17 cellular contexts compared by ENCODE assay signal in genomic region chrX:40987413-40987812, GRCh38.
"Had no signal": no experiment of that assay in that cellular context is flagged by ENCODE, and none has a peak within 500 bp of the region (broad histone marks: within the 10 kb centered on the region; RNA-seq: fewer than 3 reads in every experiment).

No MANE protein-coding gene starts in this region.

- H3K36me3 ChIP-seq: colonic mucosa, esophagus muscularis mucosa, gastrocnemius medialis, spleen, tibial nerve, upper lobe of right lung had no signal

- DNase-seq: colonic mucosa; dermis blood vessel endothelial cell; gastrocnemius medialis; glutamatergic neuron; kidney glomerular epithelial cell; naive thymus-derived CD8-positive, alpha-beta T cell; posterior cingulate gyrus; spleen; stimulated activated CD4-positive, alpha-beta T cell treated with anti-CD3 and anti-CD28 coated beads, Interleukin-15, amount 100 ng/mL, for 24 hours; stimulated activated CD4-positive, alpha-beta T cell treated with anti-CD3 and anti-CD28 coated beads, Interleukin-1b, Interleukin-23, amount 100 ng/mL, for 48 hours; stimulated activated CD4-positive, alpha-beta T cell treated with anti-CD3 and anti-CD28 coated beads, Interleukin-4, amount 100 ng/mL, for 4 hours; stimulated activated naive B cell treated with anti-CD40 and anti-IgM and Interleukin-4, amounts not matched to agents 10 μg/mL and 1 μg/mL and 100 μg/mL, for 72 hours; stimulated activated naive CD8-positive, alpha-beta T cell treated with anti-CD3 and anti-CD28 coated beads, Interleukin-15, amount 100 ng/mL, for 72 hours; testis; upper lobe of right lung had no signal

- H3K4me1 ChIP-seq: colonic mucosa, esophagus muscularis mucosa, gastrocnemius medialis, spleen, testis, tibial nerve, upper lobe of right lung had no signal

- H3K4me3 Mint-ChIP-seq: naive thymus-derived CD8-positive, alpha-beta T cell; stimulated activated naive B cell treated with anti-CD40 and anti-IgM and Interleukin-4, amounts not matched to agents 10 μg/mL and 1 μg/mL and 100 μg/mL, for 72 hours; stimulated activated naive CD8-positive, alpha-beta T cell treated with anti-CD3 and anti-CD28 coated beads, Interleukin-15, amount 100 ng/mL, for 72 hours had no signal

- H3K4me3 ChIP-seq: colonic mucosa, esophagus muscularis mucosa, gastrocnemius medialis, spleen, testis, tibial nerve, upper lobe of right lung had no signal

- H3K4me1 Mint-ChIP-seq: stimulated activated naive B cell treated with anti-CD40 and anti-IgM and Interleukin-4, amounts not matched to agents 10 μg/mL and 1 μg/mL and 100 μg/mL, for 72 hours; stimulated activated naive CD8-positive, alpha-beta T cell treated with anti-CD3 and anti-CD28 coated beads, Interleukin-15, amount 100 ng/mL, for 72 hours had no signal

- H3K27ac ChIP-seq: colonic mucosa, esophagus muscularis mucosa, gastrocnemius medialis, spleen, testis, tibial nerve, upper lobe of right lung had no signal

- H3K36me3 Mint-ChIP-seq: stimulated activated naive B cell treated with anti-CD40 and anti-IgM and Interleukin-4, amounts not matched to agents 10 μg/mL and 1 μg/mL and 100 μg/mL, for 72 hours had no signal

- H3K27me3 ChIP-seq: colonic mucosa, esophagus muscularis mucosa, gastrocnemius medialis, spleen, testis, upper lobe of right lung had no signal

- H3K9me3 ChIP-seq: colonic mucosa, esophagus muscularis mucosa, gastrocnemius medialis, testis, tibial nerve, upper lobe of right lung had no signal

- H3K27me3 Mint-ChIP-seq: naive thymus-derived CD8-positive, alpha-beta T cell; stimulated activated naive CD8-positive, alpha-beta T cell treated with anti-CD3 and anti-CD28 coated beads, Interleukin-15, amount 100 ng/mL, for 72 hours had no signal

- H3K27ac Mint-ChIP-seq: naive thymus-derived CD8-positive, alpha-beta T cell; stimulated activated naive B cell treated with anti-CD40 and anti-IgM and Interleukin-4, amounts not matched to agents 10 μg/mL and 1 μg/mL and 100 μg/mL, for 72 hours; stimulated activated naive CD8-positive, alpha-beta T cell treated with anti-CD3 and anti-CD28 coated beads, Interleukin-15, amount 100 ng/mL, for 72 hours had no signal
